ENCODE assay signal across 8 cellular contexts in the genomic region with DNA sequence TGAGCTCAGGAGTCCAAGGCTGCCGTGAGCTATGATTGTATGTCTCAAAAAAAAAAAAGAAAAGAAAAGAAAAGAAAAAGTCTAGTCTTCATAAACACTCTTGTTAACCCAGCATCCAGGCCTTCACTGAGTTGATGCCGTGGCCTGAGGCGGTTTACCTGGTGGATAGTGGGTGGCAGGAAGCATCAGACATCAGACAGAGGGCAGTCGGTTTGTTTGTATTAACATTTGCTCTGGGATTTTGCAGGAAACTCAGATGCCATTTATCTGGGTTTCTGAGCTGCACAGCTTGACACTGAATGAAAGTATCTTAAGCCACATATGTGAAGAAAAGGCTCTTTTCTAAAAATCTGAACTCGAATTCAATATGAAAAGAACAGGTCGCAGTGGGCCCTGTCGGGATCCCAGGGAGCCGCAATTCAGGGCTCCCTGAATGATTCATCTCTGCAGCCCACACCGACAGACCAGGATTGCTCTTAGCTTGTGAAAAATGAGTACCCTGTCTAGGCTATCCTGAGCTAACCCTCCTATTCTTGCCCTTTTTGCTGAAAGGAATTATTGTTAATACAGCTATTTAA. TPM values are rescaled to one million over a fixed set of nuclear protein-coding genes. Genes with fewer than 3 reads are reported as not detected.
DNase-seq lines count a peak whose midpoint lies in the region; ATAC-seq and TF ChIP-seq lines count a peak whose summit lies in the region.

No MANE protein-coding gene starts in this region.

- in situ Hi-C loops in astrocyte of the spinal cord (cut with HindIII; ENCODE audit: low sequenced_read_pairs): no loop called here

- H3K9ac ChIP-seq in mesenchymal stem cell (ENCODE audit: low read length): peak overlapping the region; percentile 53

- no peak overlapping the region for H3K18ac ChIP-seq in mesenchymal stem cell (ENCODE audit: low read depth in 1 of 2, low read length in 2 of 2)

- no peak for TF ChIP-seq CTCF in BE2C (IDR thresholded peaks at IDR 0.05; ENCODE audit: low read depth, low read length)
- TF ChIP-seq CTCF in HFF-Myc (IDR thresholded peaks at IDR 0.05; ENCODE audit: low read depth, low read length, missing control alignments): no peak
- no peak for TF ChIP-seq CTCF in astrocyte of the spinal cord (IDR thresholded peaks at IDR 0.05; ENCODE audit: low read depth, low read length)

- H2BK15ac ChIP-seq in mesenchymal stem cell (ENCODE audit: low read depth, poor library complexity, severe bottlenecking): no peak overlapping the region

- no peak overlapping the region for H2BK120ac ChIP-seq in mesenchymal stem cell (ENCODE audit: low read depth, low read length)

- no peak overlapping the region for H2AK5ac ChIP-seq in mesenchymal stem cell (ENCODE audit: low read length, severe bottlenecking)

- H3K27me3 ChIP-seq in BE2C (no peaks in the 10 kb centered on the region), mesenchymal stem cell (ENCODE audit: control insufficient read depth in 1 of 2, insufficient read depth in 1 of 2, low read length in 2 of 2) (no peaks in the 10 kb centered on the region)

- peak overlapping the region; percentile 76 for H3K27ac ChIP-seq in mesenchymal stem cell (ENCODE audit: low read length, poor library complexity, severe bottlenecking)

- no peak overlapping the region for H3K4ac ChIP-seq in mesenchymal stem cell (ENCODE audit: low read depth in 1 of 2, low read length in 2 of 2)

- H2AFZ ChIP-seq in mesenchymal stem cell (ENCODE audit: low read depth, low read length): no peak overlapping the region

- peaks cover 7% of the 10 kb centered on the region for H3K79me1 ChIP-seq in mesenchymal stem cell (replicated peaks; ENCODE audit: low read length, poor library complexity, severe bottlenecking)

- DNase-seq in BE2C (no peak), HFF-Myc (ENCODE audit: extremely low read depth, low read depth) (no peak), astrocyte of the spinal cord (ENCODE audit: low read depth, low spot score) (peak; percentile 48), mesenchymal stem cell (no peak), dedifferentiated amniotic fluid mesenchymal stem cell (ENCODE audit: extremely low spot score) (no peak)

- peak overlapping the region in 1 of 2 experiments; percentile 21 for H2BK12ac ChIP-seq in mesenchymal stem cell (ENCODE audit: low read length in 2 of 2)

- peak overlapping the region; percentile 97 for H3K4me2 ChIP-seq in mesenchymal stem cell (ENCODE audit: low read length, poor library complexity, severe bottlenecking)

- peaks cover 17% of the 10 kb centered on the region for H3K4me1 ChIP-seq in BE2C
- peaks cover 22% of the 10 kb centered on the region for H3K4me1 ChIP-seq in mesenchymal stem cell (ENCODE audit: control insufficient read depth, insufficient read depth, low read depth, low read length)

- ATAC-seq in GM18511 (IDR thresholded peaks at IDR 0.05; ENCODE audit: unreplicated experiment) (no peak), HG03175 (IDR thresholded peaks at IDR 0.05; ENCODE audit: unreplicated experiment) (no peak), GM18858 (IDR thresholded peaks at IDR 0.05; ENCODE audit: unreplicated experiment) (no peak)

- H3K4me3 ChIP-seq in BE2C (ENCODE audit: low read depth, low read length) (peak overlapping the region; percentile 66), HFF-Myc (replicated peaks; ENCODE audit: low read depth, low read length) (peak overlapping the region; percentile 53), astrocyte of the spinal cord (ENCODE audit: low read depth, low read length) (peak overlapping the region; percentile 50), mesenchymal stem cell (ENCODE audit: insufficient read depth in 1 of 2, low read depth in 1 of 2, low read length in 2 of 2) (peak overlapping the region in 1 of 2 experiments; percentile 69)

- H3K9me3 ChIP-seq in BE2C (no peaks in the 10 kb centered on the region; the same call in 1 of the 2 replicates), mesenchymal stem cell (ENCODE audit: control insufficient read depth, low read length) (no peaks in the 10 kb centered on the region)

- H2BK5ac ChIP-seq in mesenchymal stem cell (ENCODE audit: low read depth, low read length, poor library complexity, severe bottlenecking): no peak overlapping the region

- H3K23ac ChIP-seq in mesenchymal stem cell (ENCODE audit: low read length in 2 of 2): no peak overlapping the region

- H3K14ac ChIP-seq in mesenchymal stem cell (ENCODE audit: low read length in 2 of 2): no peak overlapping the region

- 35% methylated on average over 8 of the region's 9 CpGs for WGBS in mesenchymal stem cell

- H4K8ac ChIP-seq in mesenchymal stem cell (ENCODE audit: low read length): no peak overlapping the region

- no peak overlapping the region for H4K91ac ChIP-seq in mesenchymal stem cell (ENCODE audit: low read length)

- no peaks in the 10 kb centered on the region for H3K36me3 ChIP-seq in BE2C
- no peaks in the 10 kb centered on the region for H3K36me3 ChIP-seq in mesenchymal stem cell (ENCODE audit: control insufficient read depth in 1 of 2, insufficient read depth in 2 of 2, low read depth in 1 of 2, low read length in 2 of 2)

RNA-seq across cellular contexts. Expression of a gene that starts 1.1 kb away (rescaled TPM):
- polyA plus RNA-seq in BE2C (2012; ENCODE audit: insufficient read depth, insufficient read length, low read depth): 54.3 TPM
- polyA plus RNA-seq in mesenchymal stem cell (2013, experiment 1 of 2): 5.6 TPM
- polyA plus RNA-seq in mesenchymal stem cell (2013, experiment 2 of 2): 5.2 TPM

RNA-seq across cellular contexts. Expression of a gene that starts 56.8 kb away (rescaled TPM):
- not detected for polyA plus RNA-seq in BE2C (2012; ENCODE audit: insufficient read depth, insufficient read length, low read depth)
- polyA plus RNA-seq in mesenchymal stem cell (2013, experiment 1 of 2): not detected
- not detected for polyA plus RNA-seq in mesenchymal stem cell (2013, experiment 2 of 2)
